In genomic region chr10:55509168-55509567, GRCh38 we compare ENCODE assay signal across 1 cellular context.
TF ChIP-seq lines count a peak whose summit lies in the region.

No MANE protein-coding gene starts in this region.

TF ChIP-seq in WTC11, 78 proteins besides CTCF, POLR2A, EP300 and RAD21 (continued from another document):
- TF ChIP-seq, protein P1, sequence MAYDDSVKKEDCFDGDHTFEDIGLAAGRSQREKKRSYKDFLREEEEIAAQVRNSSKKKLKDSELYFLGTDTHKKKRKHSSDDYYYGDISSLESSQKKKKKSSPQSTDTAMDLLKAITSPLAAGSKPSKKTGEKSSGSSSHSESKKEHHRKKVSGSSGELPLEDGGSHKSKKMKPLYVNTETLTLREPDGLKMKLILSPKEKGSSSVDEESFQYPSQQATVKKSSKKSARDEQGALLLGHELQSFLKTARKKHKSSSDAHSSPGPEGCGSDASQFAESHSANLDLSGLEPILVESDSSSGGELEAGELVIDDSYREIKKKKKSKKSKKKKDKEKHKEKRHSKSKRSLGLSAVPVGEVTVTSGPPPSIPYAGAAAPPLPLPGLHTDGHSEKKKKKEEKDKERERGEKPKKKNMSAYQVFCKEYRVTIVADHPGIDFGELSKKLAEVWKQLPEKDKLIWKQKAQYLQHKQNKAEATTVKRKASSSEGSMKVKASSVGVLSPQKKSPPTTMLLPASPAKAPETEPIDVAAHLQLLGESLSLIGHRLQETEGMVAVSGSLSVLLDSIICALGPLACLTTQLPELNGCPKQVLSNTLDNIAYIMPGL (CRISPR knock-in tag; IDR thresholded peaks at IDR 0.05) = no peak
- TF ChIP-seq RELA (CRISPR knock-in tag; IDR thresholded peaks at IDR 0.05; ENCODE audit: borderline replicate concordance) (no peak), HMGA2 (CRISPR knock-in tag; IDR thresholded peaks at IDR 0.05) (no peak), ETV6 (CRISPR knock-in tag; IDR thresholded peaks at IDR 0.05) (no peak), FOXJ3 (CRISPR knock-in tag; IDR thresholded peaks at IDR 0.05; ENCODE audit: borderline replicate concordance) (no peak), SMAD3 (CRISPR knock-in tag; IDR thresholded peaks at IDR 0.05; ENCODE audit: borderline replicate concordance) (no peak), ZNF671 (CRISPR knock-in tag; IDR thresholded peaks at IDR 0.05) (no peak), ATF2 (CRISPR knock-in tag; IDR thresholded peaks at IDR 0.05; ENCODE audit: borderline replicate concordance, low read depth) (no peak), NFYB (CRISPR knock-in tag; conservative IDR thresholded peaks at IDR 0.05; ENCODE audit: low read depth) (no peak), ZNF423 (CRISPR knock-in tag; IDR thresholded peaks at IDR 0.05) (no peak), AFF4 (CRISPR knock-in tag; IDR thresholded peaks at IDR 0.05; ENCODE audit: borderline replicate concordance) (no peak), ZNF232 (CRISPR knock-in tag; IDR thresholded peaks at IDR 0.05) (no peak), ZBTB21 (CRISPR knock-in tag; IDR thresholded peaks at IDR 0.05; ENCODE audit: borderline replicate concordance) (no peak)
- TF ChIP-seq, protein P2, sequence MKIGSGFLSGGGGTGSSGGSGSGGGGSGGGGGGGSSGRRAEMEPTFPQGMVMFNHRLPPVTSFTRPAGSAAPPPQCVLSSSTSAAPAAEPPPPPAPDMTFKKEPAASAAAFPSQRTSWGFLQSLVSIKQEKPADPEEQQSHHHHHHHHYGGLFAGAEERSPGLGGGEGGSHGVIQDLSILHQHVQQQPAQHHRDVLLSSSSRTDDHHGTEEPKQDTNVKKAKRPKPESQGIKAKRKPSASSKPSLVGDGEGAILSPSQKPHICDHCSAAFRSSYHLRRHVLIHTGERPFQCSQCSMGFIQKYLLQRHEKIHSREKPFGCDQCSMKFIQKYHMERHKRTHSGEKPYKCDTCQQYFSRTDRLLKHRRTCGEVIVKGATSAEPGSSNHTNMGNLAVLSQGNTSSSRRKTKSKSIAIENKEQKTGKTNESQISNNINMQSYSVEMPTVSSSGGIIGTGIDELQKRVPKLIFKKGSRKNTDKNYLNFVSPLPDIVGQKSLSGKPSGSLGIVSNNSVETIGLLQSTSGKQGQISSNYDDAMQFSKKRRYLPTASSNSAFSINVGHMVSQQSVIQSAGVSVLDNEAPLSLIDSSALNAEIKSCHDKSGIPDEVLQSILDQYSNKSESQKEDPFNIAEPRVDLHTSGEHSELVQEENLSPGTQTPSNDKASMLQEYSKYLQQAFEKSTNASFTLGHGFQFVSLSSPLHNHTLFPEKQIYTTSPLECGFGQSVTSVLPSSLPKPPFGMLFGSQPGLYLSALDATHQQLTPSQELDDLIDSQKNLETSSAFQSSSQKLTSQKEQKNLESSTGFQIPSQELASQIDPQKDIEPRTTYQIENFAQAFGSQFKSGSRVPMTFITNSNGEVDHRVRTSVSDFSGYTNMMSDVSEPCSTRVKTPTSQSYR (CRISPR knock-in tag; IDR thresholded peaks at IDR 0.05) = no peak
- TF ChIP-seq, protein P3, sequence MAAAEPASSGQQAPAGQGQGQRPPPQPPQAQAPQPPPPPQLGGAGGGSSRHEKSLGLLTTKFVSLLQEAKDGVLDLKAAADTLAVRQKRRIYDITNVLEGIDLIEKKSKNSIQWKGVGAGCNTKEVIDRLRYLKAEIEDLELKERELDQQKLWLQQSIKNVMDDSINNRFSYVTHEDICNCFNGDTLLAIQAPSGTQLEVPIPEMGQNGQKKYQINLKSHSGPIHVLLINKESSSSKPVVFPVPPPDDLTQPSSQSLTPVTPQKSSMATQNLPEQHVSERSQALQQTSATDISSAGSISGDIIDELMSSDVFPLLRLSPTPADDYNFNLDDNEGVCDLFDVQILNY (CRISPR knock-in tag; IDR thresholded peaks at IDR 0.05) = no peak
- TF ChIP-seq, protein P4, sequence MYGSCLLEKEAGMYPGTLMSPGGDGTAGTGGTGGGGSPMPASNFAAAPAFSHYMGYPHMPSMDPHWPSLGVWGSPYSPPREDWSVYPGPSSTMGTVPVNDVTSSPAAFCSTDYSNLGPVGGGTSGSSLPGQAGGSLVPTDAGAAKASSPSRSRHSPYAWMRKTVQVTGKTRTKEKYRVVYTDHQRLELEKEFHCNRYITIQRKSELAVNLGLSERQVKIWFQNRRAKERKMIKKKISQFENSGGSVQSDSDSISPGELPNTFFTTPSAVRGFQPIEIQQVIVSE (CRISPR knock-in tag; IDR thresholded peaks at IDR 0.05; ENCODE audit: borderline replicate concordance) = no peak
